In genomic region chr17:18410748-18411147, GRCh38 we compare ENCODE assay signal across 11 cellular contexts. TPM values are rescaled to one million over a fixed set of nuclear protein-coding genes. Genes with fewer than 3 reads are reported as not detected.
DNase-seq lines count a peak whose midpoint lies in the region; ATAC-seq and TF ChIP-seq lines count a peak whose summit lies in the region.
"Not testable (repeated sequence)": the region's sequence is repeated elsewhere in the genome, so short reads cannot be mapped to it uniquely, and the experiment has no call there.
"Had no signal": no experiment of that assay in that cellular context is flagged by ENCODE, and none has a peak within 500 bp of the region (broad histone marks: within the 10 kb centered on the region; RNA-seq: fewer than 3 reads in every experiment).

No MANE protein-coding gene starts in this region.

- H3K27ac ChIP-seq in BLaER1 treated with 17β-estradiol and CSF1 and Interleukin-3, amounts not matched to agents 10 nM and 100 nM = peak overlapping the region in 8 of 11 experiments; percentile 83 to 87 (median 86); a peak in 14 of 22 replicates
- not testable (repeated sequence) for H3K27ac ChIP-seq in brain microvascular endothelial cell
- peak overlapping the region in 6 of 21 experiments; percentile 67 to 84 (median 82) for H3K27ac ChIP-seq in skin epidermis

- not testable (repeated sequence) for TF ChIP-seq CTCF in brain microvascular endothelial cell (IDR thresholded peaks at IDR 0.05; ENCODE audit: low read depth, low read length, missing control alignments); foreskin fibroblast (IDR thresholded peaks at IDR 0.05; ENCODE audit: low read depth, low read length); mesothelial cell of epicardium (IDR thresholded peaks at IDR 0.05; ENCODE audit: unreplicated experiment)

- H3K9me3 Mint-ChIP-seq in activated CD4-positive, alpha-beta T cell treated with anti-CD3 and anti-CD28 coated beads for 36 hours (ENCODE audit: low read depth); mesothelial cell of epicardium: not testable (repeated sequence)

- not testable (repeated sequence) for H3K9me3 ChIP-seq in BLaER1 treated with 17β-estradiol and CSF1 and Interleukin-3, amounts not matched to agents 10 nM and 100 nM (replicated peaks in 1 of 11)

- H3K9ac ChIP-seq in BLaER1 treated with 17β-estradiol and CSF1 and Interleukin-3, amounts not matched to agents 10 nM and 100 nM = peak overlapping the region in 8 of 11 experiments; percentile 80 to 87 (median 85); a peak in 15 of 22 replicates

- H3K4me3 ChIP-seq in BLaER1 treated with 17β-estradiol and CSF1 and Interleukin-3, amounts not matched to agents 10 nM and 100 nM = peak overlapping the region; percentile 53 to 73 (median 66)
- H3K4me3 ChIP-seq in brain microvascular endothelial cell (ENCODE audit: low read depth, low read length) = peak overlapping the region; percentile 50
- H3K4me3 ChIP-seq in foreskin fibroblast (ENCODE audit: low read depth in 1 of 2, low read length in 2 of 2) = peak overlapping the region; percentile 47 to 56
- H3K4me3 ChIP-seq in skin epidermis = peak overlapping the region in 5 of 7 experiments; percentile 31 to 55 (median 48)

- peak overlapping the region; percentile 93 for H3K4me3 Mint-ChIP-seq in activated CD4-positive, alpha-beta T cell treated with anti-CD3 and anti-CD28 coated beads for 36 hours
- H3K4me3 Mint-ChIP-seq in mesothelial cell of epicardium = peak overlapping the region; percentile 88

- intact Hi-C loops in activated CD4-positive, alpha-beta T cell treated with anti-CD3 and anti-CD28 coated beads for 36 hours (cut with DNase I, micrococcal nuclease) = loop anchor here in 1 of 2 experiments (5.0 kb wide), 1 partner anchor 43 kb away; no protein-coding TSS in a partner anchor

- H3K4me1 ChIP-seq in BLaER1 treated with 17β-estradiol and CSF1 and Interleukin-3, amounts not matched to agents 10 nM and 100 nM = peaks cover 4 to 19% (median 15%) of the 10 kb centered on the region in 10 experiments; a peak in 17 of 20 replicates

- peak; percentile 18 for DNase-seq in H4 (ENCODE audit: low spot score)
- peak; percentile 5 for DNase-seq in NCI-H2171 treated with DMSO at 0.1 percent for 48 hours (lab: John Stamatoyannopoulos, UW)
- not testable (repeated sequence) for DNase-seq in activated CD4-positive, alpha-beta T cell treated with anti-CD3 and anti-CD28 coated beads for 36 hours; brain microvascular endothelial cell; mesothelial cell of epicardium (ENCODE audit: low spot score in 2 of 2, unreplicated experiment in 2 of 2)
- peak in 1 of 2 donors; percentile 12 for DNase-seq in foreskin fibroblast

- not testable (repeated sequence) for H4K20me1 ChIP-seq in BLaER1 treated with 17β-estradiol and CSF1 and Interleukin-3, amounts not matched to agents 10 nM and 100 nM

- peak overlapping the region; percentile 63 for H3K27ac Mint-ChIP-seq in activated CD4-positive, alpha-beta T cell treated with anti-CD3 and anti-CD28 coated beads for 36 hours
- peak overlapping the region; percentile 96 for H3K27ac Mint-ChIP-seq in mesothelial cell of epicardium

- H3K4me2 ChIP-seq in BLaER1 treated with 17β-estradiol and CSF1 and Interleukin-3, amounts not matched to agents 10 nM and 100 nM = peak overlapping the region; percentile 56 to 72 (median 64)

- H3K27me3 Mint-ChIP-seq in activated CD4-positive, alpha-beta T cell treated with anti-CD3 and anti-CD28 coated beads for 36 hours; mesothelial cell of epicardium (ENCODE audit: low read depth): not testable (repeated sequence)

- in situ Hi-C loops in brain microvascular endothelial cell (cut with HindIII; ENCODE audit: low pct_ligation_motif_present, low sequenced_read_pairs) = not testable (repeated sequence)

- H3K27me3 ChIP-seq in BLaER1 treated with 17β-estradiol and CSF1 and Interleukin-3, amounts not matched to agents 10 nM and 100 nM; brain microvascular endothelial cell (replicated peaks): not testable (repeated sequence)

- H3K36me3 Mint-ChIP-seq in activated CD4-positive, alpha-beta T cell treated with anti-CD3 and anti-CD28 coated beads for 36 hours (ENCODE audit: low read depth); mesothelial cell of epicardium: not testable (repeated sequence)

- peaks cover 18% of the 10 kb centered on the region for H3K4me1 Mint-ChIP-seq in activated CD4-positive, alpha-beta T cell treated with anti-CD3 and anti-CD28 coated beads for 36 hours
- peaks cover 21% of the 10 kb centered on the region for H3K4me1 Mint-ChIP-seq in mesothelial cell of epicardium

- CTCF ChIA-PET in activated CD4-positive, alpha-beta T cell treated with anti-CD3 and anti-CD28 coated beads for 36 hours (lab: Charles Lee) = not testable (repeated sequence)

- POLR2A ChIA-PET in activated CD4-positive, alpha-beta T cell treated with anti-CD3 and anti-CD28 coated beads for 36 hours (lab: Charles Lee) = not testable (repeated sequence)

- ATAC-seq in activated CD4-positive, alpha-beta T cell treated with anti-CD3 and anti-CD28 coated beads for 36 hours = not testable (repeated sequence)

- H3K36me3 ChIP-seq in BLaER1 treated with 17β-estradiol and CSF1 and Interleukin-3, amounts not matched to agents 10 nM and 100 nM; brain microvascular endothelial cell (replicated peaks): not testable (repeated sequence)

RNA-seq across cellular contexts. Expression of gene EVPLL, which starts 33.2 kb away (rescaled TPM):
- total RNA-seq in H4 (2014; rRNA removed; shearing (Covaris generic)) = 0.35 TPM in 1 of 2 replicates, not detected in the other
- total RNA-seq in activated CD4-positive, alpha-beta T cell treated with anti-CD3 and anti-CD28 coated beads for 36 hours = under 1 TPM in 1 of 2 experiments, not detected in 1; 0.37 TPM
- total RNA-seq in mesothelial cell of epicardium = not detected in 3 replicates
- total RNA-seq: GM12878, left cardiac atrium, posterior vena cava had no signal

RNA-seq across cellular contexts. Expression of gene SHMT1, which starts 47.4 kb away (rescaled TPM):
- total RNA-seq in H4 (2014; rRNA removed; shearing (Covaris generic)) = 27.6 and 27.7 TPM in 2 replicates
- 10 to 100 TPM; 58.7 to 61.0 TPM for total RNA-seq in activated CD4-positive, alpha-beta T cell treated with anti-CD3 and anti-CD28 coated beads for 36 hours
- 19.2 to 22.4 TPM (median 20.5 TPM) in 3 replicates for total RNA-seq in mesothelial cell of epicardium
